12 cellular contexts compared by ENCODE assay signal in genomic region chr11:118214210-118214914, GRCh38. TPM values are rescaled to one million over a fixed set of nuclear protein-coding genes. Genes with fewer than 3 reads are reported as not detected.
DNase-seq lines count a peak whose midpoint lies in the region; ATAC-seq and TF ChIP-seq lines count a peak whose summit lies in the region.
"Had no signal": no experiment of that assay in that cellular context is flagged by ENCODE, and none has a peak within 500 bp of the region (broad histone marks: within the 10 kb centered on the region; RNA-seq: fewer than 3 reads in every experiment).

No MANE protein-coding gene starts in this region.

- H3K36me3 ChIP-seq in Peyer's patch (no peaks in the 10 kb centered on the region), testis (ENCODE audit: low read depth, missing control alignments) (no peaks in the 10 kb centered on the region)
- H3K36me3 ChIP-seq: MG63 had no signal

- TF ChIP-seq POLR2A in Peyer's patch (IDR thresholded peaks at IDR 0.05) (no peak), testis (IDR thresholded peaks at IDR 0.05) (no peak)

- intact Hi-C loops in Right ventricle myocardium superior (cut with DNase I): no loop called here
- intact Hi-C loops in testis (cut with DNase I; ENCODE audit: low total_unique reads): no loop called here

- H3K4me1 ChIP-seq in Peyer's patch (peaks cover 0 to 16% (median 4%) of the 10 kb centered on the region in 4 donors), testis (no peaks in the 10 kb centered on the region)

- no peaks in the 10 kb centered on the region for H3K27me3 Mint-ChIP-seq in activated T-cell treated with anti-CD3 and anti-CD28 coated beads, Interleukin-2, amount 50 U/mL, for 4 hours (ENCODE audit: low read depth)

- peak overlapping the region in 3 of 4 donors; percentile 41 to 74 (median 73) for H3K27ac ChIP-seq in Peyer's patch
- no peak overlapping the region for H3K27ac ChIP-seq in testis

- H3K4me3 ChIP-seq in Peyer's patch: peak overlapping the region in 1 of 4 donors; percentile 21
- no peak overlapping the region for H3K4me3 ChIP-seq in testis
- H3K4me3 ChIP-seq: MG63 had no signal

- H3K36me3 Mint-ChIP-seq in activated T-cell treated with anti-CD3 and anti-CD28 coated beads, Interleukin-2, amount 50 U/mL, for 4 hours (ENCODE audit: insufficient read depth): peaks cover 42% of the 10 kb centered on the region

- WGBS in testis, 2 donors: 61 to 69% methylated on average over 6 of the region's 6 CpGs

- H3K4me3 Mint-ChIP-seq in activated T-cell treated with anti-CD3 and anti-CD28 coated beads, Interleukin-2, amount 50 U/mL, for 4 hours: peak overlapping the region; percentile 81
- H3K4me3 Mint-ChIP-seq: nephron had no signal

- no peaks in the 10 kb centered on the region for H3K9me3 ChIP-seq in Peyer's patch
- no peaks in the 10 kb centered on the region for H3K9me3 ChIP-seq in testis
- H3K9me3 ChIP-seq: MG63 had no signal

- no peak for DNase-seq in activated T-cell treated with anti-CD3 and anti-CD28 coated beads, Interleukin-2, amount 50 U/mL, for 4 hours
- no peak for DNase-seq in activated T-cell treated with anti-CD3 and anti-CD28 coated beads, Interleukin-2, amount 50 U/mL, for 1 hour
- DNase-seq in Peyer's patch: no peak
- no peak for DNase-seq in Right ventricle myocardium superior
- DNase-seq in testis: peak; percentile 25
- no peak for DNase-seq in GM19238 (ENCODE audit: insufficient read length, low spot score)
- DNase-seq in D341Med (ENCODE audit: low spot score): no peak
- DNase-seq: MG63 had no signal

- TF ChIP-seq CTCF in Peyer's patch (IDR thresholded peaks at IDR 0.05) (no peak), testis (IDR thresholded peaks at IDR 0.05) (no peak)

- no peak for ATAC-seq in activated T-cell treated with anti-CD3 and anti-CD28 coated beads, Interleukin-2, amount 50 U/mL, for 4 hours
- ATAC-seq in Right ventricle myocardium superior (ENCODE audit: poor library complexity) (peak; percentile 45), GM18909 (IDR thresholded peaks at IDR 0.05; ENCODE audit: poor library complexity, unreplicated experiment) (no peak)

- no peaks in the 10 kb centered on the region for H3K9me3 Mint-ChIP-seq in activated T-cell treated with anti-CD3 and anti-CD28 coated beads, Interleukin-2, amount 50 U/mL, for 4 hours
- H3K9me3 Mint-ChIP-seq: nephron had no signal

- H3K4me1 Mint-ChIP-seq in activated T-cell treated with anti-CD3 and anti-CD28 coated beads, Interleukin-2, amount 50 U/mL, for 4 hours (ENCODE audit: low read depth): peaks cover 79% of the 10 kb centered on the region

- H3K27me3 ChIP-seq in Peyer's patch: no peaks in the 10 kb centered on the region
- no peaks in the 10 kb centered on the region for H3K27me3 ChIP-seq in testis

RNA-seq across cellular contexts. Expression of gene JAML, which starts 10.4 kb away (rescaled TPM):
- 100 to 1,000 TPM; 135 to 153 (median 137) TPM for total RNA-seq in activated T-cell treated with anti-CD3 and anti-CD28 coated beads, Interleukin-2, amount 50 U/mL, for 4 hours
- total RNA-seq in Peyer's patch (10 to 100 TPM in 3 of 4 donors, 1 to 10 TPM in 1; 7.5 to 83.3 (median 14.4) TPM), Right ventricle myocardium superior (2.7 TPM), testis (1 to 10 TPM; 1.9 to 3.5 TPM)
- polyA plus RNA-seq in testis (ENCODE audit: insufficient read depth, low read depth, low replicate concordance): 9.7 TPM
- total RNA-seq: fibroblast of villous mesenchyme had no signal

RNA-seq across cellular contexts. Expression of gene MPZL3, which starts 37.8 kb away (rescaled TPM):
- total RNA-seq in activated T-cell treated with anti-CD3 and anti-CD28 coated beads, Interleukin-2, amount 50 U/mL, for 4 hours: 10 to 100 TPM; 52.7 to 72.0 (median 56.4) TPM
- 10 to 100 TPM in 1 of 4 donors, 1 to 10 TPM in 2, under 1 TPM in 1; 0.83 to 15.4 (median 7.8) TPM for total RNA-seq in Peyer's patch
- total RNA-seq in Right ventricle myocardium superior: 1.8 TPM
- total RNA-seq in testis: 1 to 10 TPM; 2.4 to 3.2 TPM
- 3.4 TPM for polyA plus RNA-seq in testis (ENCODE audit: insufficient read depth, low read depth, low replicate concordance)

RNA-seq across cellular contexts. Expression of gene SCN2B, which starts 37.9 kb away (rescaled TPM):
- total RNA-seq in activated T-cell treated with anti-CD3 and anti-CD28 coated beads, Interleukin-2, amount 50 U/mL, for 4 hours: not detected
- total RNA-seq in Peyer's patch (under 1 TPM in 2 of 4 donors, not detected in 2; 0.13 to 0.38 TPM), Right ventricle myocardium superior (17.6 TPM), testis (under 1 TPM; 0.24 to 0.43 TPM)
- 0.70 TPM for polyA plus RNA-seq in testis (ENCODE audit: insufficient read depth, low read depth, low replicate concordance)
- total RNA-seq: fibroblast of villous mesenchyme had no signal
- polyA plus RNA-seq: aorta had no signal

RNA-seq across cellular contexts. Expression of gene MPZL2, which starts 49.7 kb away (rescaled TPM):
- total RNA-seq in activated T-cell treated with anti-CD3 and anti-CD28 coated beads, Interleukin-2, amount 50 U/mL, for 4 hours: 10 to 100 TPM in 2 of 3 donors, 1 to 10 TPM in 1; 9.0 to 12.9 (median 12.8) TPM
- total RNA-seq in Peyer's patch (10 to 100 TPM; 21.0 to 32.4 (median 22.3) TPM), Right ventricle myocardium superior (9.8 TPM), testis (1 to 10 TPM; 1.7 to 3.0 TPM)
- 4.2 TPM for polyA plus RNA-seq in testis (ENCODE audit: insufficient read depth, low read depth, low replicate concordance)
- total RNA-seq: fibroblast of villous mesenchyme had no signal

Comparison
In these comparisons a context has a peak if more than half of its experiments do, and no peak if none do; other contexts are left out.
1. H3K27ac ChIP-seq: peak in Peyer's patch (3 of 4); none in testis (0 of 2).
2. RNA of gene SCN2B, which starts 37.9 kb away (total RNA-seq): 17.6 TPM in Right ventricle myocardium superior (single experiment); 0.24 to 0.43 TPM in testis, 0.13 to 0.38 TPM in Peyer's patch and not detected in activated T-cell treated with anti-CD3 and anti-CD28 coated beads, Interleukin-2, amount 50 U/mL, for 4 hours; every median in the first group is over 10 times any median in the second.